In genomic region chr14:57575482-57575881, GRCh38 we compare ENCODE assay signal across 1 cellular context.
TF ChIP-seq lines count a peak whose summit lies in the region.

No MANE protein-coding gene starts in this region.

TF ChIP-seq in GM12878, 131 proteins besides CTCF, POLR2A, EP300 and RAD21 (continued from another document):
- TF ChIP-seq YY1 (IDR thresholded peaks at IDR 0.05; ENCODE audit: low read depth, low read length) (no peak), IRF4 (IDR thresholded peaks at IDR 0.05; ENCODE audit: low read depth, low read length) (no peak), KDM1A (IDR thresholded peaks at IDR 0.05; ENCODE audit: borderline replicate concordance) (no peak), ZNF687 (IDR thresholded peaks at IDR 0.05) (no peak), MXI1 (IDR thresholded peaks at IDR 0.05; ENCODE audit: low read depth, low read length) (no peak), SUPT20H (IDR thresholded peaks at IDR 0.05; ENCODE audit: borderline replicate concordance, control insufficient read depth, low read depth, low read length) (no peak)
